2 cellular contexts compared by ENCODE assay signal in genomic region chr19:34310494-34310981, GRCh38.
TF ChIP-seq lines count a peak whose summit lies in the region.

No MANE protein-coding gene starts in this region.

TF ChIP-seq in A549, 52 proteins besides CTCF, POLR2A, EP300 and RAD21 (continued from another document):
- TF ChIP-seq, protein P1, sequence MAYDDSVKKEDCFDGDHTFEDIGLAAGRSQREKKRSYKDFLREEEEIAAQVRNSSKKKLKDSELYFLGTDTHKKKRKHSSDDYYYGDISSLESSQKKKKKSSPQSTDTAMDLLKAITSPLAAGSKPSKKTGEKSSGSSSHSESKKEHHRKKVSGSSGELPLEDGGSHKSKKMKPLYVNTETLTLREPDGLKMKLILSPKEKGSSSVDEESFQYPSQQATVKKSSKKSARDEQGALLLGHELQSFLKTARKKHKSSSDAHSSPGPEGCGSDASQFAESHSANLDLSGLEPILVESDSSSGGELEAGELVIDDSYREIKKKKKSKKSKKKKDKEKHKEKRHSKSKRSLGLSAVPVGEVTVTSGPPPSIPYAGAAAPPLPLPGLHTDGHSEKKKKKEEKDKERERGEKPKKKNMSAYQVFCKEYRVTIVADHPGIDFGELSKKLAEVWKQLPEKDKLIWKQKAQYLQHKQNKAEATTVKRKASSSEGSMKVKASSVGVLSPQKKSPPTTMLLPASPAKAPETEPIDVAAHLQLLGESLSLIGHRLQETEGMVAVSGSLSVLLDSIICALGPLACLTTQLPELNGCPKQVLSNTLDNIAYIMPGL (CRISPR knock-in tag; IDR thresholded peaks at IDR 0.05; ENCODE audit: borderline replicate concordance), result no peak
- TF ChIP-seq JUN (IDR thresholded peaks at IDR 0.05) (no peak), PHF8 (IDR thresholded peaks at IDR 0.05; ENCODE audit: borderline replicate concordance, low read depth) (no peak)

TF ChIP-seq in GM23338, 12 proteins besides CTCF, POLR2A, EP300 and RAD21 (continued from another document):
- TF ChIP-seq REST (IDR thresholded peaks at IDR 0.05; ENCODE audit: unreplicated experiment) (no peak), JUNB (IDR thresholded peaks at IDR 0.05; ENCODE audit: unreplicated experiment) (no peak), ZNF114 (CRISPR knock-in tag; IDR thresholded peaks at IDR 0.05) (no peak)
TF ChIP-seq in GM23338: peak in this region for 0.
